Comparison of ENCODE assay signal across 18 cellular contexts in genomic region chr13:46546084-46546786, GRCh38.
"Had no signal": no experiment of that assay in that cellular context is flagged by ENCODE, and none has a peak within 500 bp of the region (broad histone marks: within the 10 kb centered on the region; RNA-seq: fewer than 3 reads in every experiment).

No MANE protein-coding gene starts in this region.

- H3K9ac ChIP-seq: parathyroid adenoma had no signal

- FAIRE-seq: colon, keratinocyte, small intestine, urothelium cell line had no signal

- H3K27ac ChIP-seq: epithelial cell of prostate, esophagus muscularis mucosa, gastrocnemius medialis, heart right ventricle, parathyroid adenoma, psoas muscle had no signal

- H3K9me3 ChIP-seq: esophagus muscularis mucosa, gastrocnemius medialis, heart right ventricle, psoas muscle had no signal

- H3K27me3 ChIP-seq: esophagus muscularis mucosa, gastrocnemius medialis, heart right ventricle had no signal

- ATAC-seq: effector memory CD8-positive, alpha-beta T cell; gastrocnemius medialis; heart right ventricle; left ventricle myocardium superior; psoas muscle had no signal

- H2AFZ ChIP-seq: parathyroid adenoma had no signal

- H3K36me3 ChIP-seq: esophagus muscularis mucosa, gastrocnemius medialis, heart right ventricle had no signal

- H3K79me2 ChIP-seq: parathyroid adenoma had no signal

- DNase-seq: effector memory CD8-positive, alpha-beta T cell; gastrocnemius medialis; heart right ventricle; left ventricle myocardium superior; mesenchymal stem cell; midbrain; naive B cell; psoas muscle; small intestine; stimulated activated CD4-positive, alpha-beta T cell treated with anti-CD3 and anti-CD28 coated beads, Interleukin-2, amount 100 ng/mL, for 48 hours; stimulated activated naive CD4-positive, alpha-beta T cell treated with Interleukin-2 at 50 U/mL for 16 hours had no signal

- H3K4me3 ChIP-seq: esophagus muscularis mucosa, gastrocnemius medialis, heart right ventricle, lung, psoas muscle had no signal

- H3K4me1 ChIP-seq: parathyroid adenoma, psoas muscle had no signal
